18 cellular contexts compared by ENCODE assay signal in the genomic region with DNA sequence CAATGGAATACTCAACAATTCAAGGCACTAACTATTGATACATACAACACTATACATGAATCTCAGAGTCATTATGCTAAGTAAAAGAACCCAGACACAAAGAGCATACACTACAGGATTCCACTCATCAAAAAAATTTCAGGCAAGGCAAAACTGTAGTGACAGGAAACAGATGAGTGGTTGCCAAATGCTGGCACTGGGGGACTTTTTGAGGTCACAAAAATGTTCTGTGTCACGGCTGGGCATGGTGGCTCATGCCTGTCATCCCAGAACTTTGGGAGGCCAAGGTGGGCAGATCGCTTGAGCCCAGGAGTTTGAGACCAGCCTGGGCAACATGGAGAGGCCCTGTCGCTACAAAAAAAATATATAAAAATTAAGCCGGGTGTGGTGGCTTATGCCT.
DNase-seq lines count a peak whose midpoint lies in the region; ATAC-seq and TF ChIP-seq lines count a peak whose summit lies in the region.
"Had no signal": no experiment of that assay in that cellular context is flagged by ENCODE, and none has a peak within 500 bp of the region (broad histone marks: within the 10 kb centered on the region; RNA-seq: fewer than 3 reads in every experiment).

No MANE protein-coding gene starts in this region.

- ATAC-seq in activated CD8-positive, alpha-beta T cell treated with anti-CD3 and anti-CD28 coated beads for 36 hours, result no peak
- no peak for ATAC-seq in activated CD8-positive, alpha-beta T cell treated with anti-CD3 and anti-CD28 coated beads, Interleukin-2, amount 10 ng/mL, durations not matched to agents 7 days and 5 days
- ATAC-seq: HepG2 had no signal

- POLR2A ChIA-PET in activated CD8-positive, alpha-beta T cell treated with anti-CD3 and anti-CD28 coated beads for 36 hours (lab: Charles Lee), result no interaction called here
- POLR2A ChIA-PET in activated CD8-positive, alpha-beta T cell treated with anti-CD3 and anti-CD28 coated beads, Interleukin-2, amount 10 ng/mL, durations not matched to agents 7 days and 5 days (lab: Charles Lee), result no interaction called here

- H3K27ac ChIP-seq in left ventricle myocardium inferior (replicated peaks) (peak overlapping the region; percentile 58), WERI-Rb-1 (no peak overlapping the region)

- H3K36me3 ChIP-seq in left ventricle myocardium inferior (peaks cover 21% of the 10 kb centered on the region), WERI-Rb-1 (no peaks in the 10 kb centered on the region)
- H3K36me3 ChIP-seq: HAP-1 had no signal

- TF ChIP-seq CTCF in activated CD8-positive, alpha-beta T cell treated with anti-CD3 and anti-CD28 coated beads for 36 hours (IDR thresholded peaks at IDR 0.05), result no peak
- TF ChIP-seq CTCF in left ventricle myocardium inferior (IDR thresholded peaks at IDR 0.05; ENCODE audit: borderline replicate concordance) (no peak), WERI-Rb-1 (IDR thresholded peaks at IDR 0.05; ENCODE audit: low read depth, low read length) (no peak), CD14-positive monocyte (IDR thresholded peaks at IDR 0.05) (no peak)

- H3K36me3 Mint-ChIP-seq in activated CD8-positive, alpha-beta T cell treated with anti-CD3 and anti-CD28 coated beads for 36 hours (ENCODE audit: low read depth), result no peaks in the 10 kb centered on the region
- no peaks in the 10 kb centered on the region for H3K36me3 Mint-ChIP-seq in activated CD8-positive, alpha-beta T cell treated with anti-CD3 and anti-CD28 coated beads, Interleukin-2, amount 10 ng/mL, durations not matched to agents 7 days and 5 days (ENCODE audit: low read depth)
- H3K36me3 Mint-ChIP-seq in CD14-positive monocyte, result no peaks in the 10 kb centered on the region

- no peak overlapping the region for H3K27ac Mint-ChIP-seq in activated CD8-positive, alpha-beta T cell treated with anti-CD3 and anti-CD28 coated beads for 36 hours
- H3K27ac Mint-ChIP-seq in activated CD8-positive, alpha-beta T cell treated with anti-CD3 and anti-CD28 coated beads, Interleukin-2, amount 10 ng/mL, durations not matched to agents 7 days and 5 days, result no peak overlapping the region
- no peak overlapping the region for H3K27ac Mint-ChIP-seq in CD14-positive monocyte

- H3K9me3 Mint-ChIP-seq in activated CD8-positive, alpha-beta T cell treated with anti-CD3 and anti-CD28 coated beads for 36 hours, result no peaks in the 10 kb centered on the region
- H3K9me3 Mint-ChIP-seq in activated CD8-positive, alpha-beta T cell treated with anti-CD3 and anti-CD28 coated beads, Interleukin-2, amount 10 ng/mL, durations not matched to agents 7 days and 5 days (ENCODE audit: insufficient read depth), result no peaks in the 10 kb centered on the region
- peaks cover 0 to 18% (median 5%) of the 10 kb centered on the region in 7 donors for H3K9me3 Mint-ChIP-seq in CD14-positive monocyte

- H3K27me3 Mint-ChIP-seq in activated CD8-positive, alpha-beta T cell treated with anti-CD3 and anti-CD28 coated beads for 36 hours, result peaks cover 9% of the 10 kb centered on the region
- H3K27me3 Mint-ChIP-seq in activated CD8-positive, alpha-beta T cell treated with anti-CD3 and anti-CD28 coated beads, Interleukin-2, amount 10 ng/mL, durations not matched to agents 7 days and 5 days (ENCODE audit: low read depth), result peaks cover 5% of the 10 kb centered on the region
- H3K27me3 Mint-ChIP-seq in CD14-positive monocyte (ENCODE audit: low read depth in 3 of 3), result peaks cover 0 to 2% (median 0%) of the 10 kb centered on the region in 3 donors

- H3K4me3 Mint-ChIP-seq in activated CD8-positive, alpha-beta T cell treated with anti-CD3 and anti-CD28 coated beads for 36 hours, result no peak overlapping the region
- no peak overlapping the region for H3K4me3 Mint-ChIP-seq in activated CD8-positive, alpha-beta T cell treated with anti-CD3 and anti-CD28 coated beads, Interleukin-2, amount 10 ng/mL, durations not matched to agents 7 days and 5 days
- no peak overlapping the region for H3K4me3 Mint-ChIP-seq in CD14-positive monocyte

- CTCF ChIA-PET in activated CD8-positive, alpha-beta T cell treated with anti-CD3 and anti-CD28 coated beads for 36 hours (lab: Charles Lee), result no interaction called here
- CTCF ChIA-PET in activated CD8-positive, alpha-beta T cell treated with anti-CD3 and anti-CD28 coated beads, Interleukin-2, amount 10 ng/mL, durations not matched to agents 7 days and 5 days (lab: Charles Lee), result interaction anchor here (0.6 to 1.2 kb wide), 3 partner anchors 47 to 579 kb away, joined by 3 to 4 read pairs (median 3); a partner anchor contains a TSS

- H3K4me1 ChIP-seq in left ventricle myocardium inferior, result peaks cover 60% of the 10 kb centered on the region
- H3K4me1 ChIP-seq: HAP-1 had no signal

- H3K9me3 ChIP-seq in left ventricle myocardium inferior (replicated peaks) (no peaks in the 10 kb centered on the region), WERI-Rb-1 (ENCODE audit: severe bottlenecking) (no peaks in the 10 kb centered on the region)
- H3K9me3 ChIP-seq: HAP-1, MG63 had no signal

- peaks cover 5% of the 10 kb centered on the region for H3K4me1 Mint-ChIP-seq in activated CD8-positive, alpha-beta T cell treated with anti-CD3 and anti-CD28 coated beads for 36 hours (ENCODE audit: low read depth)
- peaks cover 3% of the 10 kb centered on the region for H3K4me1 Mint-ChIP-seq in activated CD8-positive, alpha-beta T cell treated with anti-CD3 and anti-CD28 coated beads, Interleukin-2, amount 10 ng/mL, durations not matched to agents 7 days and 5 days (ENCODE audit: low read depth)
- no peaks in the 10 kb centered on the region for H3K4me1 Mint-ChIP-seq in CD14-positive monocyte

- peak; percentile 16 for DNase-seq in activated CD8-positive, alpha-beta T cell treated with anti-CD3 and anti-CD28 coated beads for 36 hours
- no peak for DNase-seq in activated CD8-positive, alpha-beta T cell treated with anti-CD3 and anti-CD28 coated beads, Interleukin-2, amount 10 ng/mL, durations not matched to agents 7 days and 5 days
- DNase-seq in stimulated activated CD4-positive, alpha-beta T cell treated with anti-CD3 and anti-CD28 coated beads, Interleukin-1b, Interleukin-23, amount 100 ng/mL, for 48 hours, result peak; percentile 27
- DNase-seq in stimulated activated CD4-positive, alpha-beta T cell treated with anti-CD3 and anti-CD28 coated beads, Interleukin-2, amount 100 ng/mL, for 48 hours, result no peak
- DNase-seq in left ventricle myocardium inferior, result no peak
- no peak for DNase-seq in WERI-Rb-1
- DNase-seq in CD14-positive monocyte (ENCODE audit: low spot score), result no peak
- no peak for DNase-seq in germinal center (ENCODE audit: low spot score)
- DNase-seq: C1 segment of cervical spinal cord, MG63, NCI-H1092 treated with DMSO at 0.1 percent for 48 hours, NCI-H1694, NCI-H2107, NCI-H226, NCI-H526 treated with DMSO at 0.1 percent for 48 hours, RPMI8226 had no signal

- H3K4me3 ChIP-seq in left ventricle myocardium inferior, result no peak overlapping the region
- no peak overlapping the region for H3K4me3 ChIP-seq in WERI-Rb-1 (ENCODE audit: low read depth, low read length)
- H3K4me3 ChIP-seq: HAP-1, MG63 had no signal

- intact Hi-C loops in activated CD8-positive, alpha-beta T cell treated with anti-CD3 and anti-CD28 coated beads for 36 hours (cut with micrococcal nuclease), result no loop called here
- intact Hi-C loops in left ventricle myocardium inferior (cut with micrococcal nuclease) (no loop called here), CD14-positive monocyte (cut with micrococcal nuclease) (no loop called here)

- no peaks in the 10 kb centered on the region for H3K27me3 ChIP-seq in left ventricle myocardium inferior (ENCODE audit: low read depth)
- no peaks in the 10 kb centered on the region for H3K27me3 ChIP-seq in WERI-Rb-1 (ENCODE audit: insufficient read depth, low read depth, severe bottlenecking)
- H3K27me3 ChIP-seq: MG63 had no signal

Comparison
In these comparisons a context has a peak if more than half of its experiments do, and no peak if none do; other contexts are left out.
1. DNase-seq: peak in activated CD8-positive, alpha-beta T cell treated with anti-CD3 and anti-CD28 coated beads for 36 hours (single experiment) and stimulated activated CD4-positive, alpha-beta T cell treated with anti-CD3 and anti-CD28 coated beads, Interleukin-1b, Interleukin-23, amount 100 ng/mL, for 48 hours (single experiment); none in activated CD8-positive, alpha-beta T cell treated with anti-CD3 and anti-CD28 coated beads, Interleukin-2, amount 10 ng/mL, durations not matched to agents 7 days and 5 days (single experiment), stimulated activated CD4-positive, alpha-beta T cell treated with anti-CD3 and anti-CD28 coated beads, Interleukin-2, amount 100 ng/mL, for 48 hours (0 of 2), left ventricle myocardium inferior (single experiment), WERI-Rb-1 (single experiment), CD14-positive monocyte (single experiment) and germinal center (single experiment).